ENCODE assay signal across 28 cellular contexts in genomic region chr9:100673249-100673648, GRCh38.
"Had no signal": no experiment of that assay in that cellular context is flagged by ENCODE, and none has a peak within 500 bp of the region (broad histone marks: within the 10 kb centered on the region; RNA-seq: fewer than 3 reads in every experiment).

No MANE protein-coding gene starts in this region.

- H3K9me3 ChIP-seq: gastrocnemius medialis, mucosa of descending colon, suprapubic skin, thyroid gland, vagina had no signal

- DNase-seq: effector CD8-positive, alpha-beta T cell; endodermal cell; foreskin fibroblast; gastrocnemius medialis; head of caudate nucleus; kidney; mucosa of descending colon; naive B cell; stimulated activated CD4-positive, alpha-beta T cell treated with anti-CD3 and anti-CD28 coated beads, Interleukin-12 subunit alpha, Interleukin-12 subunit beta, amount 100 ng/mL, for 4 hours; stimulated activated CD4-positive, alpha-beta T cell treated with anti-CD3 and anti-CD28 coated beads, Interleukin-1b, Interleukin-23, amount 100 ng/mL, for 48 hours; stimulated activated CD4-positive, alpha-beta T cell treated with anti-CD3 and anti-CD28 coated beads, Interleukin-4, amount 100 ng/mL, for 1 hour; stimulated activated CD8-positive, alpha-beta memory T cell treated with anti-CD3 and anti-CD28 coated beads, Interleukin-4, amount 100 ng/mL, for 48 hours; stimulated activated naive CD4-positive, alpha-beta T cell; stimulated activated naive CD8-positive, alpha-beta T cell treated with anti-CD3 and anti-CD28 coated beads, Interleukin-15, amount 100 ng/mL, for 72 hours; thyroid gland; trophoblast cell had no signal

- H3K4me3 ChIP-seq: gastrocnemius medialis, lung, mucosa of descending colon, neural progenitor cell, smooth muscle cell, suprapubic skin, thyroid gland, vagina had no signal

- H3K4me3 Mint-ChIP-seq: dendritic cell treated with granulocyte-macrophage colony-stimulating factor and Interleukin-4, amounts not matched to agents 40 ng/mL and 50 ng/mL, for 4 days; endodermal cell; memory B cell; mesothelial cell of epicardium; naive B cell; natural killer cell treated with Interleukin-12 subunit alpha and Interleukin-12 subunit beta and Interleukin-15 and Interleukin-18, amount 100 ng/mL, for 72 hours; neural progenitor cell; stimulated activated naive CD8-positive, alpha-beta T cell treated with anti-CD3 and anti-CD28 coated beads, Interleukin-15, amount 100 ng/mL, for 72 hours had no signal

- H3K27me3 Mint-ChIP-seq: dendritic cell treated with granulocyte-macrophage colony-stimulating factor and Interleukin-4, amounts not matched to agents 40 ng/mL and 50 ng/mL, for 4 days; progenitor cell of endocrine pancreas had no signal

- H3K36me3 Mint-ChIP-seq: memory B cell; mesothelial cell of epicardium; naive B cell; natural killer cell treated with Interleukin-12 subunit alpha and Interleukin-12 subunit beta and Interleukin-15 and Interleukin-18, amount 100 ng/mL, for 72 hours; neural progenitor cell had no signal

- H3K27ac Mint-ChIP-seq: dendritic cell treated with granulocyte-macrophage colony-stimulating factor and Interleukin-4, amounts not matched to agents 40 ng/mL and 50 ng/mL, for 4 days; endodermal cell; memory B cell; mesothelial cell of epicardium; naive B cell; natural killer cell treated with Interleukin-12 subunit alpha and Interleukin-12 subunit beta and Interleukin-15 and Interleukin-18, amount 100 ng/mL, for 72 hours; neural progenitor cell; progenitor cell of endocrine pancreas; stimulated activated naive CD8-positive, alpha-beta T cell treated with anti-CD3 and anti-CD28 coated beads, Interleukin-15, amount 100 ng/mL, for 72 hours had no signal

- H3K36me3 ChIP-seq: gastrocnemius medialis, neural progenitor cell, suprapubic skin, thyroid gland, vagina had no signal

- H3K9me3 Mint-ChIP-seq: dendritic cell treated with granulocyte-macrophage colony-stimulating factor and Interleukin-4, amounts not matched to agents 40 ng/mL and 50 ng/mL, for 4 days; memory B cell; mesothelial cell of epicardium; natural killer cell treated with Interleukin-12 subunit alpha and Interleukin-12 subunit beta and Interleukin-15 and Interleukin-18, amount 100 ng/mL, for 72 hours; neural progenitor cell; stimulated activated naive CD8-positive, alpha-beta T cell treated with anti-CD3 and anti-CD28 coated beads, Interleukin-15, amount 100 ng/mL, for 72 hours had no signal

- H3K27me3 ChIP-seq: gastrocnemius medialis, neural progenitor cell, suprapubic skin, thyroid gland, vagina had no signal

- H3K4me1 Mint-ChIP-seq: mesothelial cell of epicardium; naive B cell; stimulated activated naive CD8-positive, alpha-beta T cell treated with anti-CD3 and anti-CD28 coated beads, Interleukin-15, amount 100 ng/mL, for 72 hours had no signal

- H3K27ac ChIP-seq: epithelial cell of prostate, neural progenitor cell, parathyroid adenoma, suprapubic skin, thyroid gland, vagina had no signal
